ENCODE assay signal across 1 cellular context in the genomic region with DNA sequence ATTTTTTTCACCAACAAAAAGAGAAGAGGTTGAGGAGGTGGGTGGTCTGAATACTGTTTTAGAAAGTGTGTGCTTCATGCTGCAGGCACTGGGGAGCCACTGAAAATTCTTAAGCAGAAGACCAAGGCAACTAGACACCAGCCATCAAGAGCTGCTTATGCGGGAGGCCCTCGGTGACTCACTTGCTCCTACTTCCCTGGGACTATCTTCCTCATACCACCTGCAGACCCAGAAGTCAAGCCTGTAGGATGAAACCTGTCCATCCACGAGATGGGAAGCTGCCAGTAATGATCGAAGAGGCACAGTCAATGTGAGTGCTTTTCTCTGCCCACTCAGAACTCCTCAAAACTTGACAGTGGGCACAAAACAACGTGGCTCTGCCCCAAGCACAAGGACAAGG.
TF ChIP-seq lines count a peak whose summit lies in the region.

No MANE protein-coding gene starts in this region.

TF ChIP-seq in HCT116, 20 proteins besides CTCF, POLR2A, EP300 and RAD21:
- peak; percentile 17; the same call in 1 of the 2 replicates for TF ChIP-seq FOSL1 (IDR thresholded peaks at IDR 0.05; ENCODE audit: low read depth)
- no peak for TF ChIP-seq TCF7L2 (IDR thresholded peaks at IDR 0.05; ENCODE audit: borderline replicate concordance, extremely low read depth, insufficient read depth, insufficient read length)
